ENCODE assay signal across 15 cellular contexts in the genomic region with DNA sequence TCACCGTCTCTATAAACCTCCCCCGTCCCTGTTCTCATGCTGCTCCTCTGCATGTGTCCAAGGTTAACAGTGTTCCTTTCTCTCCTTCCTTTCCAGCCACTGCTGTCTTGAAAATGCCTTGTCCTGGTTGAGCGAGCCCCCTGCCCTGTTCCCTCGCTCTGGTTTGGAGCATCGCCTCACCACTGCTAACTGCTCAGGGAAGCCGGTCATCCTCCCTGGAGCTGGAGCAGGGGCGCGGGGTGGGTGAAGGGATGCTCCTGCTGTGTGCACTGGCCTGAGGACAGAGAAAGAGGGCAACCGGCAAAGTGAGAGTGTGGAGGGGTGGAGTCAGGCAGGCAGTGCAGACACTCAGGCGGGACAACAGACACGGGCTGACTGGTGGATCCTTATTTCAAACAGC.
"Had no signal": no experiment of that assay in that cellular context is flagged by ENCODE, and none has a peak within 500 bp of the region (broad histone marks: within the 10 kb centered on the region; RNA-seq: fewer than 3 reads in every experiment).

No MANE protein-coding gene starts in this region.

- DNase-seq: activated CD4-positive, alpha-beta T cell treated with anti-CD3 and anti-CD28 coated beads for 1 hour; activated CD8-positive, alpha-beta memory T cell treated with anti-CD3 and anti-CD28 coated beads, Interleukin-2, amount 50 U/mL, for 48 hours; activated effector memory CD4-positive, alpha-beta T cell treated with Interleukin-2 at 50 U/mL for 16 hours; activated naive CD4-positive, alpha-beta T cell treated with anti-CD3 and anti-CD28 coated beads, Interleukin-2, amount 10 ng/mL, durations not matched to agents 7 days and 5 days; activated naive CD8-positive, alpha-beta T cell treated with anti-CD3 and anti-CD28 coated beads, Interleukin-2, amount 50 U/mL, for 24 hours; activated T-cell treated with anti-CD3 and anti-CD28 coated beads, Interleukin-2, amount 50 U/mL, for 48 hours; aorta; erythroblast; hypothalamus; naive thymus-derived CD4-positive, alpha-beta T cell; stimulated activated CD4-positive, alpha-beta T cell treated with anti-CD3 and anti-CD28 coated beads, Interleukin-2, amount 100 ng/mL, for 24 hours; stimulated activated naive CD4-positive, alpha-beta T cell treated with Interleukin-2 at 50 U/mL for 16 hours had no signal

- H3K9me3 ChIP-seq: neutrophil, thyroid gland had no signal

- H3K27me3 ChIP-seq: thyroid gland had no signal

- H3K27ac ChIP-seq: coronary artery, neutrophil, thyroid gland had no signal

- ATAC-seq: activated naive CD8-positive, alpha-beta T cell treated with anti-CD3 and anti-CD28 coated beads, Interleukin-2, amount 50 U/mL, for 24 hours; naive thymus-derived CD4-positive, alpha-beta T cell had no signal

- H3K4me1 ChIP-seq: thyroid gland had no signal

- H3K4me3 ChIP-seq: coronary artery, thyroid gland had no signal

- H3K36me3 ChIP-seq: neutrophil, thyroid gland had no signal
